In genomic region chr1:205317311-205317917, GRCh38 we compare ENCODE assay signal across 8 cellular contexts. TPM values are rescaled to one million over a fixed set of nuclear protein-coding genes. Genes with fewer than 3 reads are reported as not detected.
A peak's percentile ranks its signal among the peaks of the same experiment; 100 is the strongest.
DNase-seq lines count a peak whose midpoint lies in the region; ATAC-seq and TF ChIP-seq lines count a peak whose summit lies in the region.

No MANE protein-coding gene starts in this region.

- no peak overlapping the region for H2AFZ ChIP-seq in GM23338

- peak overlapping the region; percentile 68; the same call in 1 of the 2 replicates for H3K4me2 ChIP-seq in GM23338

- peaks cover 23% of the 10 kb centered on the region; the same call in 1 of the 2 replicates for H4K20me1 ChIP-seq in GM23338 (replicated peaks; ENCODE audit: insufficient read depth)

- H3K36me3 Mint-ChIP-seq in GM23338 (ENCODE audit: low read depth), result peaks cover 14% of the 10 kb centered on the region

- TF ChIP-seq CTCF in GM23338 (conservative IDR thresholded peaks at IDR 0.05; ENCODE audit: low read depth in 2 of 2), result 0 out of 4 replicates have a peak, but pooled peaks of 1 of the 2 experiments have one; percentile 9

- H3K36me3 ChIP-seq in GM23338 (ENCODE audit: insufficient read depth), result no peaks in the 10 kb centered on the region; the same call in 1 of the 2 replicates

- peaks cover 72% of the 10 kb centered on the region for H3K4me1 ChIP-seq in GM23338 (ENCODE audit: insufficient read depth)

- DNase-seq in GM23338 (ENCODE audit: low spot score) (no peak), NCI-H345 treated with DMSO at 0.1 percent for 48 hours (lab: John Stamatoyannopoulos, UW; ENCODE audit: unreplicated experiment) (peak; percentile 51), cerebellar nuclear complex (lab: John Stamatoyannopoulos, UW) (peak; percentile 81 to 90), mucosa of gallbladder (ENCODE audit: low spot score) (peak; percentile 94), AG20443 (ENCODE audit: low spot score) (no peak), amniotic stem cell (lab: John Stamatoyannopoulos, UW) (no peak)

- peaks cover 28% of the 10 kb centered on the region for H3K27me3 Mint-ChIP-seq in GM23338 (ENCODE audit: insufficient read depth, low read depth, poor library complexity)

- peaks cover 13% of the 10 kb centered on the region for H3F3A ChIP-seq in GM23338 (replicated peaks; ENCODE audit: low read depth)

- H3K27ac ChIP-seq in GM23338 (ENCODE audit: low read depth), result no peak overlapping the region

- no peak for ATAC-seq in GM23338
- ATAC-seq in GM18517 (IDR thresholded peaks at IDR 0.05; ENCODE audit: unreplicated experiment), result no peak
- ATAC-seq in GM19463 (IDR thresholded peaks at IDR 0.05; ENCODE audit: unreplicated experiment), result no peak

- H3K4me1 Mint-ChIP-seq in GM23338, result peaks cover 78% of the 10 kb centered on the region

- no peak overlapping the region for H3K4me3 ChIP-seq in GM23338

- peaks cover 3% of the 10 kb centered on the region; the same call in 1 of the 2 replicates for H3K9me2 ChIP-seq in GM23338 (ENCODE audit: insufficient read depth)

- peaks cover 7% of the 10 kb centered on the region for H3K27me3 ChIP-seq in GM23338 (ENCODE audit: insufficient read depth)

- no peaks in the 10 kb centered on the region for H3K9me3 Mint-ChIP-seq in GM23338

- H3K27ac Mint-ChIP-seq in GM23338, result no peak overlapping the region

- H3K79me2 ChIP-seq in GM23338 (replicated peaks; ENCODE audit: insufficient read depth), result peaks cover 82% of the 10 kb centered on the region

- H3K4me3 Mint-ChIP-seq in GM23338, result no peak overlapping the region; the same call in 2 of the 3 replicates

TF ChIP-seq in GM23338, 12 proteins besides CTCF, POLR2A, EP300 and RAD21:
- TF ChIP-seq ZNF114 (CRISPR knock-in tag; IDR thresholded peaks at IDR 0.05) (no peak), EZH2phosphoT487 (IDR thresholded peaks at IDR 0.05; ENCODE audit: unreplicated experiment) (no peak), POLR2AphosphoS5 (IDR thresholded peaks at IDR 0.05; ENCODE audit: low read depth) (no peak), CREB1 (CRISPR knock-in tag; IDR thresholded peaks at IDR 0.05; ENCODE audit: low read depth) (no peak), REST (IDR thresholded peaks at IDR 0.05; ENCODE audit: unreplicated experiment) (no peak)

RNA-seq across cellular contexts. Expression of gene NUAK2, which starts 4.1 kb away (rescaled TPM):
- total RNA-seq in GM23338 (2014; rRNA removed; shearing (Covaris generic)), result 10.4 and 15.3 TPM in 2 replicates
- polyA plus RNA-seq in GM23338 (2016; fragmentation: Nextera tagmentation; extraction: Ambion mirVana), result 7.7 and 7.8 TPM in 2 replicates
- total RNA-seq in mucosa of gallbladder, result 6.7 TPM

RNA-seq across cellular contexts. Expression of gene KLHDC8A, which starts 39.3 kb away (rescaled TPM):
- total RNA-seq in GM23338 (2014; rRNA removed; shearing (Covaris generic)), result 2.4 and 2.8 TPM in 2 replicates
- polyA plus RNA-seq in GM23338 (2016; fragmentation: Nextera tagmentation; extraction: Ambion mirVana), result 1.3 and 1.7 TPM in 2 replicates
- total RNA-seq in mucosa of gallbladder, result 2.2 TPM

Comparison
In these comparisons a context has a peak if more than half of its experiments do, and no peak if none do; other contexts are left out.
1. DNase-seq: peak in NCI-H345 treated with DMSO at 0.1 percent for 48 hours (single experiment), cerebellar nuclear complex (2 of 2) and mucosa of gallbladder (single experiment); none in GM23338 (single experiment), AG20443 (single experiment) and amniotic stem cell (single experiment).